9 cellular contexts compared by ENCODE assay signal in genomic region chr12:3407723-3408122, GRCh38.
"Had no signal": no experiment of that assay in that cellular context is flagged by ENCODE, and none has a peak within 500 bp of the region (broad histone marks: within the 10 kb centered on the region; RNA-seq: fewer than 3 reads in every experiment).

No MANE protein-coding gene starts in this region.

- H2AFZ ChIP-seq: GM23248, GM23338 had no signal

- H3K4me1 ChIP-seq: HAP-1 had no signal

- ATAC-seq: GM23338 had no signal

- H3K27ac ChIP-seq: GM23248 had no signal

- H3K4me3 ChIP-seq: GM23248, GM23338, HAP-1 had no signal

- FAIRE-seq: H1 had no signal

- H3K9ac ChIP-seq: GM23248 had no signal

- H3K36me3 ChIP-seq: HAP-1 had no signal

- H3K4me2 ChIP-seq: GM23338 had no signal

- DNase-seq: GM23248, GOT3, H7, H9, HCEC 1CT, HFFc6 had no signal
